In the genomic region with DNA sequence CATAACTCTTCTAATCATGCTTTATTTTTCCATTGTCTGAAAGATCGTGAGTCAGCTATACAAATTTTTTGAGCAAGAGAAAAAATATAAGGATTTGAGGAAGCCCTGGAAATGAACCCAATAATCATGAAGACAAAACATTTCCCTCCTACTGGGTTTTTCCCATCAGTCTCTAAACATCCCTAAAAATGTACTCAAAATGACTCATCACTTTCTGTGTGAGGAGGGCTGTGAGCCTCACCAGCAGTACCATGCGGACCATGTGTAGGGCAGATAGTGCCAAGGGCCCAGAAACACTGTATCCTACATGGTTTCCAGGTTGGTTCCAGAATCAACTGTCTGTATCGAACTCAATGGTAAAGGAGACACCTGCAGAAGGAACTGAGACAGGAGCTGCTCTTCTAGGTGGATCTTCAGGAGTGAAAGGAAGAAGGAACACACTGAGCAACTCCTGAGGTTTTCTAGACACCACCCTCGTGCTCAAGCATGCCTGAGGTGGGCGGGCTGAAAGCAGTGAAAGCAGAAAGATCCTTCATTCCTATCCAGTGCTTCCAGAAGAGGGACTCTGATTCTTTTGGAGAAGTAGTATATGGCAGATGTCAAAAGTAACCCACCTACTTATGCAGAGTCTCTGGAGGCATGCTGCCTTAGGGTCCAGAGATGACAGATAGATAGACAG, we compare ENCODE assay signal across 22 cellular contexts. TPM values are rescaled to one million over a fixed set of nuclear protein-coding genes. Genes with fewer than 3 reads are reported as not detected.
DNase-seq lines count a peak whose midpoint lies in the region; ATAC-seq and TF ChIP-seq lines count a peak whose summit lies in the region.
"Had no signal": no experiment of that assay in that cellular context is flagged by ENCODE, and none has a peak within 500 bp of the region (broad histone marks: within the 10 kb centered on the region; RNA-seq: fewer than 3 reads in every experiment).

No MANE protein-coding gene starts in this region.

- no TSS peak for BruUV-seq in IMR-90 (replicated peaks; lab: Mats Ljungman, UMichigan)

- peak overlapping the region; percentile 41 for H2AFZ ChIP-seq in IMR-90 (replicated peaks; ENCODE audit: low read length, poor library complexity)

- H4K8ac ChIP-seq in IMR-90 (ENCODE audit: low read depth in 2 of 2, low read length in 2 of 2): no peak overlapping the region

- peak; percentile 54; the same call in 1 of the 2 replicates for ATAC-seq in IMR-90 (ENCODE audit: low read depth)
- no peak for ATAC-seq in gastrocnemius medialis
- ATAC-seq in HG03108 (IDR thresholded peaks at IDR 0.05; ENCODE audit: unreplicated experiment): no peak
- ATAC-seq: effector memory CD8-positive, alpha-beta T cell; K562; right cardiac atrium; stimulated activated naive B cell treated with anti-CD40 and anti-IgM and Interleukin-4, amounts not matched to agents 10 μg/mL and 1 μg/mL and 100 μg/mL, for 72 hours had no signal

- H2BK120ac ChIP-seq in IMR-90 (ENCODE audit: low read depth, low read length): no peak overlapping the region

- POLR2A ChIA-PET in IMR-90 (lab: Charles Lee; ENCODE audit: unreplicated experiment): no interaction called here

- intact Hi-C loops in IMR-90 (cut with micrococcal nuclease) (no loop called here), gastrocnemius medialis (cut with DNase I; ENCODE audit: low total_unique reads) (no loop called here)

- H3K4me2 ChIP-seq in IMR-90 (ENCODE audit: low read depth, low read length): no peak overlapping the region

- TF ChIP-seq RAD21 in IMR-90 (IDR thresholded peaks at IDR 0.05; ENCODE audit: low read length): no peak

- H3K9me1 ChIP-seq in IMR-90 (ENCODE audit: insufficient read depth, low read length): no peaks in the 10 kb centered on the region

- no peak overlapping the region for H3K14ac ChIP-seq in IMR-90 (replicated peaks; ENCODE audit: low read depth, low read length)

- H3K27me3 ChIP-seq in IMR-90 (ENCODE audit: control insufficient read depth, insufficient read depth, low read length) (no peaks in the 10 kb centered on the region), brain microvascular endothelial cell (replicated peaks) (no peaks in the 10 kb centered on the region), gastrocnemius medialis (no peaks in the 10 kb centered on the region)
- H3K27me3 ChIP-seq: neutrophil, tibial nerve had no signal

- no peak overlapping the region for H2AK9ac ChIP-seq in IMR-90 (replicated peaks; ENCODE audit: low read depth, low read length, poor library complexity)

- no peak overlapping the region for H3K56ac ChIP-seq in IMR-90 (ENCODE audit: extremely low read depth, insufficient read depth, low read length)

- H3K9ac ChIP-seq in IMR-90 (ENCODE audit: low read depth, low read length): no peak overlapping the region

- H3K18ac ChIP-seq in IMR-90 (ENCODE audit: low read depth, low read length): no peak overlapping the region

- H3K23ac ChIP-seq in IMR-90 (ENCODE audit: low read depth, low read length): no peak overlapping the region

- H4K5ac ChIP-seq in IMR-90 (ENCODE audit: low read depth, low read length): no peak overlapping the region

- no CpG with 5 or more reads among the region's 5 CpGs for WGBS in IMR-90 (ENCODE audit: extremely low coverage in 2 of 2, insufficient read length in 1 of 2), 2 experiments

- H2BK15ac ChIP-seq in IMR-90 (ENCODE audit: low read depth, low read length): no peak overlapping the region

- H4K91ac ChIP-seq in IMR-90 (ENCODE audit: insufficient read depth, low read depth, low read length): no peak overlapping the region

- no peak for TF ChIP-seq CTCF in IMR-90 (conservative IDR thresholded peaks at IDR 0.05; ENCODE audit: low read depth, low read length)
- no peak for TF ChIP-seq CTCF in brain microvascular endothelial cell (IDR thresholded peaks at IDR 0.05; ENCODE audit: low read depth, low read length, missing control alignments)
- TF ChIP-seq CTCF in gastrocnemius medialis (IDR thresholded peaks at IDR 0.05 in 4 of 5, conservative IDR thresholded peaks at IDR 0.05 in 1 of 5): no peak

- H3K4me3 ChIP-seq in IMR-90 (ENCODE audit: insufficient read depth, low read depth, low read length) (no peak overlapping the region), brain microvascular endothelial cell (ENCODE audit: low read depth, low read length) (no peak overlapping the region), gastrocnemius medialis (no peak overlapping the region)
- H3K4me3 ChIP-seq: K562, tibial nerve had no signal

- H3K4ac ChIP-seq in IMR-90 (ENCODE audit: low read depth, low read length): no peak overlapping the region

- DNase-seq in A172 (ENCODE audit: low spot score): peak; percentile 55
- DNase-seq in IMR-90: peak; percentile 68
- DNase-seq in brain microvascular endothelial cell: peak; percentile 51
- DNase-seq in glomerular endothelial cell (ENCODE audit: extremely low read depth, low read depth, low spot score): peak; percentile 60
- DNase-seq in T-helper 1 cell: no peak
- no peak for DNase-seq in gastrocnemius medialis
- no peak for DNase-seq in NCI-H187 treated with DMSO at 0.1 percent for 48 hours (lab: John Stamatoyannopoulos, UW)
- DNase-seq: activated B cell treated with CpG ODN at 0.5 μM for 24 hours; activated naive CD8-positive, alpha-beta T cell treated with anti-CD3 and anti-CD28 coated beads, Interleukin-2, amount 10 ng/mL, durations not matched to agents 7 days and 5 days; effector memory CD8-positive, alpha-beta T cell; foreskin fibroblast; H7; NCI-H1092; NCI-H526; right cardiac atrium; stimulated activated CD4-positive, alpha-beta T cell treated with anti-CD3 and anti-CD28 coated beads, Interleukin-15, amount 100 ng/mL, for 24 hours; stimulated activated naive B cell treated with anti-CD40 and anti-IgM and Interleukin-4, amounts not matched to agents 10 μg/mL and 1 μg/mL and 100 μg/mL, for 72 hours had no signal

- no peak overlapping the region for H2BK5ac ChIP-seq in IMR-90 (ENCODE audit: low read depth, low read length, poor library complexity, severe bottlenecking)

- CTCF ChIA-PET in IMR-90 (lab: Yijun Ruan, JAX): no interaction called here

- H3K36me3 ChIP-seq in IMR-90 (ENCODE audit: control insufficient read depth, insufficient read depth, low read length) (no peaks in the 10 kb centered on the region), brain microvascular endothelial cell (replicated peaks) (no peaks in the 10 kb centered on the region), gastrocnemius medialis (no peaks in the 10 kb centered on the region)
- H3K36me3 ChIP-seq: neutrophil, tibial nerve had no signal

- H3K4me1 ChIP-seq in IMR-90 (ENCODE audit: control insufficient read depth, insufficient read depth, low read length) (no peaks in the 10 kb centered on the region), gastrocnemius medialis (no peaks in the 10 kb centered on the region)
- H3K4me1 ChIP-seq: tibial nerve had no signal

- TF ChIP-seq POLR2A in IMR-90 (IDR thresholded peaks at IDR 0.05; ENCODE audit: low read depth, low read length) (no peak), gastrocnemius medialis (IDR thresholded peaks at IDR 0.05) (no peak)

- H3K79me1 ChIP-seq in IMR-90 (ENCODE audit: low read depth in 1 of 2, low read length in 2 of 2): no peaks in the 10 kb centered on the region

- H2AK5ac ChIP-seq in IMR-90 (ENCODE audit: low read depth, low read length): no peak overlapping the region

- no peak overlapping the region for H3K27ac ChIP-seq in IMR-90 (ENCODE audit: insufficient read depth, low read length)
- H3K27ac ChIP-seq in brain microvascular endothelial cell: peak overlapping the region; percentile 68
- no peak overlapping the region for H3K27ac ChIP-seq in gastrocnemius medialis
- H3K27ac ChIP-seq: C4-2B, neutrophil, tibial nerve had no signal

- dilution Hi-C loops in IMR-90 (cut with HindIII; ENCODE audit: low sequenced_read_pairs, unreplicated experiment): no loop called here

- no peaks in the 10 kb centered on the region for H4K20me1 ChIP-seq in IMR-90 (ENCODE audit: insufficient read depth, low read length)

- H3K9me3 ChIP-seq in IMR-90 (ENCODE audit: control insufficient read depth, insufficient read depth, low read length): no peaks in the 10 kb centered on the region
- no peaks in the 10 kb centered on the region for H3K9me3 ChIP-seq in gastrocnemius medialis
- H3K9me3 ChIP-seq: neutrophil, tibial nerve had no signal

- in situ Hi-C loops in IMR-90 (cut with MboI; ENCODE audit: low sequenced_read_pairs) (no loop called here), brain microvascular endothelial cell (cut with HindIII; ENCODE audit: low pct_ligation_motif_present, low sequenced_read_pairs) (no loop called here), gastrocnemius medialis (cut with MboI; ENCODE audit: low sequenced_read_pairs in 4 of 4) (no loop called here)

- H2BK20ac ChIP-seq in IMR-90 (ENCODE audit: low read depth, low read length): no peak overlapping the region

TF ChIP-seq in IMR-90, 13 proteins besides CTCF, POLR2A, EP300 and RAD21:
- TF ChIP-seq NFE2L2 (IDR thresholded peaks at IDR 0.05; ENCODE audit: low read depth, low read length): peak; percentile 79
- TF ChIP-seq CEBPB (IDR thresholded peaks at IDR 0.05; ENCODE audit: low read depth, low read length): no peak

RNA-seq across cellular contexts. Expression of gene RHOJ, which starts 48.6 kb away (rescaled TPM):
- 0.10 and 1.1 TPM in 2 replicates for total RNA-seq in A172 (2014; rRNA removed; shearing (Covaris generic))
- total RNA-seq in IMR-90 (2012; rRNA removed) (7.8 and 9.5 TPM in 2 replicates), glomerular endothelial cell (57.3 and 103 TPM in 2 replicates), gastrocnemius medialis (1 to 10 TPM; 2.8 to 4.9 (median 3.8) TPM)
- 33.9 and 45.1 TPM in 2 replicates for polyA plus RNA-seq in IMR-90 (2012; rRNA removed)
- 15.1 and 28.6 TPM in 2 replicates for polyA plus RNA-seq in IMR-90 (2012; cell fraction: cytosol; rRNA removed)
- 27.1 and 30.8 TPM in 2 replicates for polyA plus RNA-seq in IMR-90 (2012; cell fraction: nucleus; rRNA removed; ENCODE audit: low replicate concordance)
- total RNA-seq: activated B cell treated with CpG ODN at 0.5 μM for 24 hours; activated naive CD8-positive, alpha-beta T cell treated with anti-CD3 and anti-CD28 coated beads, Interleukin-2, amount 10 ng/mL, durations not matched to agents 7 days and 5 days; H7; K562 had no signal
- polyA plus RNA-seq: K562 had no signal

Comparison
In these comparisons a context has a peak if more than half of its experiments do, and no peak if none do; other contexts are left out.
1. DNase-seq: peak in A172 (single experiment), IMR-90 (single experiment), brain microvascular endothelial cell (single experiment) and glomerular endothelial cell (single experiment); none in T-helper 1 cell (0 of 5), gastrocnemius medialis (0 of 2) and NCI-H187 treated with DMSO at 0.1 percent for 48 hours (single experiment).